Comparison of ENCODE assay signal across 13 cellular contexts in the genomic region with DNA sequence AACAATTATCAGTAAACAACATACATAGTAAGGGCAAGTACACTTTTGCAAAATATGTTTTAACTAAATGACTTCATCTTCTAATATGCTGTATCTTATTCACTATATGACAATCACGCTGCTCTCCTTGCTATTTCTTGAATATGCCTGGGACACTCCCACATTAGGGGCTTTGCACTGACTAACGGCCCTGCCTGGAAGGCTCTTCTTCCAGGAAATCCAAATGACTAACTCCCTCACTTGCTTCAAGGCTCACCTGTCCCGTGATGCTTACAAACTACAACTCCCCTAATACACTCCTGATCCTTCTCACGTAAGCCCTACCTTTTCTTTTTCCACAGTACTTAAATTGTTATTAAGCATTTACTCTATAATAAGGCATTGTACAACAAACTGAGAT. TPM values are rescaled to one million over a fixed set of nuclear protein-coding genes. Genes with fewer than 3 reads are reported as not detected.
A peak's percentile ranks its signal among the peaks of the same experiment; 100 is the strongest.
DNase-seq lines count a peak whose midpoint lies in the region; ATAC-seq, FAIRE-seq and TF ChIP-seq lines count a peak whose summit lies in the region.
"Had no signal": no experiment of that assay in that cellular context is flagged by ENCODE, and none has a peak within 500 bp of the region (broad histone marks: within the 10 kb centered on the region; RNA-seq: fewer than 3 reads in every experiment).

No MANE protein-coding gene starts in this region.

- H3K27ac Mint-ChIP-seq in CD8-positive, alpha-beta T cell = no peak overlapping the region
- peak overlapping the region; percentile 88 for H3K27ac Mint-ChIP-seq in activated T-cell treated with anti-CD3 and anti-CD28 coated beads, Interleukin-2, amount 50 U/mL, for 72 hours
- H3K27ac Mint-ChIP-seq in immature natural killer cell = peak overlapping the region; percentile 58 to 82 (median 74)
- H3K27ac Mint-ChIP-seq: dendritic cell treated with granulocyte-macrophage colony-stimulating factor and Interleukin-4, amounts not matched to agents 40 ng/mL and 50 ng/mL, for 4 days had no signal

- CTCF ChIA-PET in CD8-positive, alpha-beta T cell (lab: Charles Lee) = no interaction called here

- H3K9me3 ChIP-seq in CD8-positive, alpha-beta T cell (ENCODE audit: low read length) = no peaks in the 10 kb centered on the region

- FAIRE-seq in H54 (lab: Jason Lieb, UNC) = peak; percentile 94
- FAIRE-seq: frontal cortex, kidney had no signal

- intact Hi-C loops in CD8-positive, alpha-beta T cell (cut with DNase I, micrococcal nuclease) = no loop called here
- intact Hi-C loops in sciatic nerve (cut with DNase I) = no loop called here

- H3K4me3 Mint-ChIP-seq in CD8-positive, alpha-beta T cell = peak overlapping the region; percentile 23
- H3K4me3 Mint-ChIP-seq in activated T-cell treated with anti-CD3 and anti-CD28 coated beads, Interleukin-2, amount 50 U/mL, for 72 hours = peak overlapping the region; percentile 26 to 91
- H3K4me3 Mint-ChIP-seq in immature natural killer cell = peak overlapping the region; percentile 47 to 81 (median 77)
- H3K4me3 Mint-ChIP-seq: dendritic cell treated with granulocyte-macrophage colony-stimulating factor and Interleukin-4, amounts not matched to agents 40 ng/mL and 50 ng/mL, for 4 days had no signal

- H3K4me1 Mint-ChIP-seq in CD8-positive, alpha-beta T cell (ENCODE audit: low read depth) = peaks cover 81% of the 10 kb centered on the region
- H3K4me1 Mint-ChIP-seq in activated T-cell treated with anti-CD3 and anti-CD28 coated beads, Interleukin-2, amount 50 U/mL, for 72 hours (ENCODE audit: low read depth) = peaks cover 73% of the 10 kb centered on the region
- H3K4me1 Mint-ChIP-seq in immature natural killer cell = peaks cover 58 to 85% of the 10 kb centered on the region in 2 donors

- H3K4me3 ChIP-seq in CD8-positive, alpha-beta T cell (ENCODE audit: low read depth, low read length) = no peak overlapping the region

- no peaks in the 10 kb centered on the region for H3K27me3 ChIP-seq in CD8-positive, alpha-beta T cell (ENCODE audit: insufficient read depth, low read length)

- no peaks in the 10 kb centered on the region for H3K36me3 ChIP-seq in CD8-positive, alpha-beta T cell (ENCODE audit: insufficient read depth, low read length)

- TF ChIP-seq CTCF in CD8-positive, alpha-beta T cell (IDR thresholded peaks at IDR 0.05) = no peak

- no peaks in the 10 kb centered on the region for H3K27me3 Mint-ChIP-seq in CD8-positive, alpha-beta T cell (ENCODE audit: low read depth)
- no peaks in the 10 kb centered on the region for H3K27me3 Mint-ChIP-seq in activated T-cell treated with anti-CD3 and anti-CD28 coated beads, Interleukin-2, amount 50 U/mL, for 72 hours (ENCODE audit: low read depth)
- no peaks in the 10 kb centered on the region for H3K27me3 Mint-ChIP-seq in immature natural killer cell (ENCODE audit: low read depth in 3 of 3)
- H3K27me3 Mint-ChIP-seq: dendritic cell treated with granulocyte-macrophage colony-stimulating factor and Interleukin-4, amounts not matched to agents 40 ng/mL and 50 ng/mL, for 4 days had no signal

- H3K27ac ChIP-seq in CD8-positive, alpha-beta T cell (ENCODE audit: low read depth, low read length) = no peak overlapping the region

- no peak for DNase-seq in CD8-positive, alpha-beta T cell
- DNase-seq in H54 (ENCODE audit: insufficient read length, low spot score) (no peak), immature natural killer cell (no peak), sciatic nerve (ENCODE audit: low spot score) (no peak)
- DNase-seq in activated T-cell treated with anti-CD3 and anti-CD28 coated beads, Interleukin-2, amount 50 U/mL, for 72 hours = peak in 1 of 2 donors; percentile 8
- DNase-seq in activated CD4-positive, CD25-positive, alpha-beta regulatory T cell treated with anti-CD3 and anti-CD28 coated beads, Interleukin-2, amount 50 U/mL, for 72 hours = no peak
- DNase-seq: Calu3; kidney; NK-92 treated with Interleukin-12 subunit alpha and Interleukin-12 subunit beta, amount 100 ng/mL, for 24 hours; right cardiac atrium had no signal

- ATAC-seq in CD8-positive, alpha-beta T cell = no peak
- peak; percentile 33 to 55 for ATAC-seq in activated T-cell treated with anti-CD3 and anti-CD28 coated beads, Interleukin-2, amount 50 U/mL, for 72 hours (replicated peaks in 1 of 2)
- ATAC-seq in GM21576 (IDR thresholded peaks at IDR 0.05; ENCODE audit: unreplicated experiment) (no peak), sciatic nerve (no peak)

- H3K4me1 ChIP-seq in CD8-positive, alpha-beta T cell (ENCODE audit: insufficient read depth, low read length) = peaks cover 28% of the 10 kb centered on the region

- POLR2A ChIA-PET in CD8-positive, alpha-beta T cell (lab: Charles Lee) = no interaction called here

- TF ChIP-seq POLR2A in H54 (IDR thresholded peaks at IDR 0.05; ENCODE audit: low read depth, low read length) = no peak

- no peaks in the 10 kb centered on the region for H3K9me3 Mint-ChIP-seq in CD8-positive, alpha-beta T cell
- no peaks in the 10 kb centered on the region for H3K9me3 Mint-ChIP-seq in activated T-cell treated with anti-CD3 and anti-CD28 coated beads, Interleukin-2, amount 50 U/mL, for 72 hours
- H3K9me3 Mint-ChIP-seq in immature natural killer cell = no peaks in the 10 kb centered on the region
- H3K9me3 Mint-ChIP-seq: dendritic cell treated with granulocyte-macrophage colony-stimulating factor and Interleukin-4, amounts not matched to agents 40 ng/mL and 50 ng/mL, for 4 days had no signal

- H3K36me3 Mint-ChIP-seq in CD8-positive, alpha-beta T cell = peaks cover 4% of the 10 kb centered on the region
- no peaks in the 10 kb centered on the region for H3K36me3 Mint-ChIP-seq in activated T-cell treated with anti-CD3 and anti-CD28 coated beads, Interleukin-2, amount 50 U/mL, for 72 hours (ENCODE audit: insufficient read depth in 2 of 2)
- no peaks in the 10 kb centered on the region for H3K36me3 Mint-ChIP-seq in immature natural killer cell

RNA-seq across cellular contexts. Expression of gene ERP44, which starts 10.6 kb away (rescaled TPM):
- total RNA-seq in CD8-positive, alpha-beta T cell = 1 to 10 TPM; 7.6 to 8.5 TPM
- total RNA-seq in activated T-cell treated with anti-CD3 and anti-CD28 coated beads, Interleukin-2, amount 50 U/mL, for 72 hours = 10 to 100 TPM; 11.5 to 13.2 TPM
- 10 to 100 TPM; 42.0 to 53.4 (median 46.6) TPM for polyA plus RNA-seq in immature natural killer cell
- total RNA-seq in sciatic nerve = 15.9 TPM

RNA-seq across cellular contexts. Expression of gene INVS, which starts 10.8 kb away (rescaled TPM):
- total RNA-seq in CD8-positive, alpha-beta T cell = 10 to 100 TPM; 12.5 to 13.2 TPM
- total RNA-seq in activated T-cell treated with anti-CD3 and anti-CD28 coated beads, Interleukin-2, amount 50 U/mL, for 72 hours = 10 to 100 TPM; 12.2 to 15.5 TPM
- polyA plus RNA-seq in immature natural killer cell = 10 to 100 TPM in 1 of 3 donors, 1 to 10 TPM in 2; 3.4 to 12.6 (median 4.9) TPM
- total RNA-seq in sciatic nerve = 32.4 TPM

Comparison
In these comparisons a context has a peak if more than half of its experiments do, and no peak if none do; other contexts are left out.
1. ATAC-seq: peak in activated T-cell treated with anti-CD3 and anti-CD28 coated beads, Interleukin-2, amount 50 U/mL, for 72 hours (2 of 2); none in CD8-positive, alpha-beta T cell (single experiment), GM21576 (single experiment) and sciatic nerve (single experiment).
2. H3K4me3 Mint-ChIP-seq: peak in every context shown above with its lines; median percentile 77 in immature natural killer cell; 58 in activated T-cell treated with anti-CD3 and anti-CD28 coated beads, Interleukin-2, amount 50 U/mL, for 72 hours; 23 in CD8-positive, alpha-beta T cell.